In the genomic region with DNA sequence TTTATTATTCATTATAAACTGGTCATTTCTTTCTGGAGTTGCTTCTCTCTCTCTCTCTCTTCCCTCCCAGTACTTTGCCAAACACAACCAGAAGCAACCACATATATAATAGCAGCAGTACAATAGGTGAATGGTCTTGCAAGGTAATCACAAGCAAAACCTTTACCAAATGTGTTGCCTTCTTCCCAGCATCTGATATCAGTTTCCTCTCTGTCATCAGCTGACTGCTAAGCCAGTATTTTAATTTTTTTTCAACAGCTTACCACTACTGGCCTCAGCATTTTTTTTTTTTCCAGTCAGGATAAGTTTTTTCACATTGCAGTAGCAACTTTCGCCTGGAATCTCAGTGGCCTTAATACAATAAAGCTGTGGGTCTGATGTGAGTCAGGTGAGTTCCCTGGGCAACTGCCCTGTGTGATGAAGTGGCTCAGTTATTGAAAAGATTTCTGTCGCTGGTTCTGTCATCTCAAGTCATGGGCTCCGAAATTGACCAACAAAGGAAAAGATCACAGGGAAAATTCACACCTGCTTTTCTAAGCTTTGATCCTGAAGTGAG, we compare ENCODE assay signal across 16 cellular contexts.
DNase-seq lines count a peak whose midpoint lies in the region; ATAC-seq and TF ChIP-seq lines count a peak whose summit lies in the region.
"Had no signal": no experiment of that assay in that cellular context is flagged by ENCODE, and none has a peak within 500 bp of the region (broad histone marks: within the 10 kb centered on the region; RNA-seq: fewer than 3 reads in every experiment).

No MANE protein-coding gene starts in this region.

- TF ChIP-seq POLR2A in Peyer's patch (IDR thresholded peaks at IDR 0.05) (no peak), upper lobe of left lung (IDR thresholded peaks at IDR 0.05) (no peak)

- peaks cover 3% of the 10 kb centered on the region for H3K9me3 Mint-ChIP-seq in activated T-helper 17 cell treated with anti-CD3 and anti-CD28 coated beads, Interleukin-2, amount 50 U/mL, for 72 hours
- H3K9me3 Mint-ChIP-seq in memory B cell = peaks cover 5% of the 10 kb centered on the region

- H3K4me1 ChIP-seq in BLaER1 treated with 17β-estradiol and CSF1 and Interleukin-3, amounts not matched to agents 10 nM and 100 nM = peaks cover 33 to 80% (median 40%) of the 10 kb centered on the region in 10 experiments
- H3K4me1 ChIP-seq in DND-41 (ENCODE audit: insufficient read depth, low read length) (peaks cover 59% of the 10 kb centered on the region), Peyer's patch (peaks cover 0 to 6% (median 2%) of the 10 kb centered on the region in 4 donors), upper lobe of left lung (peaks cover 12 to 24% (median 14%) of the 10 kb centered on the region in 4 donors)

- TF ChIP-seq CTCF in DND-41 (IDR thresholded peaks at IDR 0.05; ENCODE audit: borderline replicate concordance, extremely low read depth, low read length, poor library complexity, severe bottlenecking) (no peak), Peyer's patch (IDR thresholded peaks at IDR 0.05) (no peak), upper lobe of left lung (IDR thresholded peaks at IDR 0.05) (no peak)

- H3K27ac Mint-ChIP-seq in activated T-helper 17 cell treated with anti-CD3 and anti-CD28 coated beads, Interleukin-2, amount 50 U/mL, for 72 hours = peak overlapping the region; percentile 94
- H3K27ac Mint-ChIP-seq in memory B cell = peak overlapping the region; percentile 99
- H3K27ac Mint-ChIP-seq: progenitor cell of endocrine pancreas had no signal

- H3K36me3 ChIP-seq in BLaER1 treated with 17β-estradiol and CSF1 and Interleukin-3, amounts not matched to agents 10 nM and 100 nM = no peaks in the 10 kb centered on the region
- H3K36me3 ChIP-seq in DND-41 (ENCODE audit: insufficient read depth, low read length) = no peaks in the 10 kb centered on the region
- no peaks in the 10 kb centered on the region for H3K36me3 ChIP-seq in Peyer's patch
- H3K36me3 ChIP-seq in upper lobe of left lung = no peaks in the 10 kb centered on the region

- DNase-seq in DND-41 (no peak), memory B cell (ENCODE audit: low spot score in 2 of 2) (no peak), Peyer's patch (no peak), sciatic nerve (ENCODE audit: low spot score) (no peak), upper lobe of left lung (no peak), NCI-H1694 treated with DMSO at 0.1 percent for 48 hours (lab: John Stamatoyannopoulos, UW) (no peak)
- DNase-seq: C1 segment of cervical spinal cord, GM23248, hippocampal formation, left cardiac atrium, NCI-H1105 treated with DMSO at 0.1 percent for 48 hours, PC-9 had no signal

- no peak for TF ChIP-seq EP300 in upper lobe of left lung (IDR thresholded peaks at IDR 0.05)

- peaks cover 0 to 10% (median 4%) of the 10 kb centered on the region in 11 experiments; a peak in 8 of 22 replicates for H3K9me3 ChIP-seq in BLaER1 treated with 17β-estradiol and CSF1 and Interleukin-3, amounts not matched to agents 10 nM and 100 nM (replicated peaks in 1 of 11)
- no peaks in the 10 kb centered on the region for H3K9me3 ChIP-seq in DND-41 (ENCODE audit: insufficient read depth, low read length, severe bottlenecking)
- H3K9me3 ChIP-seq in Peyer's patch = no peaks in the 10 kb centered on the region
- no peaks in the 10 kb centered on the region for H3K9me3 ChIP-seq in upper lobe of left lung

- H3K36me3 Mint-ChIP-seq in activated T-helper 17 cell treated with anti-CD3 and anti-CD28 coated beads, Interleukin-2, amount 50 U/mL, for 72 hours (ENCODE audit: low read depth) = peaks cover 28% of the 10 kb centered on the region
- peaks cover 7% of the 10 kb centered on the region for H3K36me3 Mint-ChIP-seq in memory B cell

- peak overlapping the region; percentile 81 to 92 (median 89) for H3K4me2 ChIP-seq in BLaER1 treated with 17β-estradiol and CSF1 and Interleukin-3, amounts not matched to agents 10 nM and 100 nM
- H3K4me2 ChIP-seq in DND-41 (ENCODE audit: insufficient read depth, low read length) = peak overlapping the region; percentile 68
- H3K4me2 ChIP-seq: PC-9 had no signal

- H3K27ac ChIP-seq in BLaER1 treated with 17β-estradiol and CSF1 and Interleukin-3, amounts not matched to agents 10 nM and 100 nM = peak overlapping the region; percentile 81 to 98 (median 94); a peak in 20 of 22 replicates
- H3K27ac ChIP-seq in DND-41 (ENCODE audit: low read length) = peak overlapping the region; percentile 90
- H3K27ac ChIP-seq in Peyer's patch = peak overlapping the region in 2 of 4 donors; percentile 79 to 84
- peak overlapping the region in 1 of 4 donors; percentile 87 for H3K27ac ChIP-seq in upper lobe of left lung
- H3K27ac ChIP-seq: GM23248, PC-9 had no signal

- intact Hi-C loops in sciatic nerve (cut with DNase I) = no loop called here

- no peak overlapping the region for H3K4me3 ChIP-seq in BLaER1 treated with 17β-estradiol and CSF1 and Interleukin-3, amounts not matched to agents 10 nM and 100 nM
- H3K4me3 ChIP-seq in DND-41 (ENCODE audit: low read depth in 1 of 2, low read length in 2 of 2) = no peak overlapping the region
- H3K4me3 ChIP-seq in Peyer's patch = no peak overlapping the region
- H3K4me3 ChIP-seq in upper lobe of left lung = no peak overlapping the region
- H3K4me3 ChIP-seq: GM23248, PC-9 had no signal

- 88 to 96% methylated on average over 3 of the region's 3 CpGs for WGBS in upper lobe of left lung, 2 donors

- H3K27me3 Mint-ChIP-seq in activated T-helper 17 cell treated with anti-CD3 and anti-CD28 coated beads, Interleukin-2, amount 50 U/mL, for 72 hours = no peaks in the 10 kb centered on the region
- no peaks in the 10 kb centered on the region for H3K27me3 Mint-ChIP-seq in memory B cell
- H3K27me3 Mint-ChIP-seq: progenitor cell of endocrine pancreas had no signal

- peaks cover 50% of the 10 kb centered on the region for H3K4me1 Mint-ChIP-seq in activated T-helper 17 cell treated with anti-CD3 and anti-CD28 coated beads, Interleukin-2, amount 50 U/mL, for 72 hours
- peaks cover 43% of the 10 kb centered on the region for H3K4me1 Mint-ChIP-seq in memory B cell

- ATAC-seq in DND-41 (ENCODE audit: insufficient read depth, low read depth) (no peak), memory B cell (ENCODE audit: low read depth) (no peak), sciatic nerve (no peak), upper lobe of left lung (ENCODE audit: low FRiP score in 2 of 2) (no peak)
- ATAC-seq in activated T-helper 17 cell treated with anti-CD3 and anti-CD28 coated beads, Interleukin-2, amount 50 U/mL, for 72 hours (replicated peaks) = peak; percentile 31
- ATAC-seq: SK-N-SH treated with all-trans-retinoic acid at 6 μM for 48 hours had no signal

- peak overlapping the region in 7 of 11 experiments; percentile 1 to 88 (median 85); a peak in 8 of 22 replicates for H3K9ac ChIP-seq in BLaER1 treated with 17β-estradiol and CSF1 and Interleukin-3, amounts not matched to agents 10 nM and 100 nM
- peak overlapping the region; percentile 47; the same call in 1 of the 2 replicates for H3K9ac ChIP-seq in DND-41 (ENCODE audit: low read depth, low read length)
- H3K9ac ChIP-seq: GM23248 had no signal

- H2AFZ ChIP-seq in DND-41 (ENCODE audit: low read depth, low read length) = no peak overlapping the region
- H2AFZ ChIP-seq: PC-9 had no signal

- no peaks in the 10 kb centered on the region for H3K79me2 ChIP-seq in DND-41 (ENCODE audit: insufficient read depth, low read length)

- H3K27me3 ChIP-seq in BLaER1 treated with 17β-estradiol and CSF1 and Interleukin-3, amounts not matched to agents 10 nM and 100 nM = no peaks in the 10 kb centered on the region
- H3K27me3 ChIP-seq in DND-41 (ENCODE audit: insufficient read depth, low read length, poor library complexity) (no peaks in the 10 kb centered on the region), Peyer's patch (no peaks in the 10 kb centered on the region), upper lobe of left lung (no peaks in the 10 kb centered on the region)

- peak overlapping the region; percentile 83 for H3K4me3 Mint-ChIP-seq in activated T-helper 17 cell treated with anti-CD3 and anti-CD28 coated beads, Interleukin-2, amount 50 U/mL, for 72 hours
- peak overlapping the region; percentile 69 for H3K4me3 Mint-ChIP-seq in memory B cell

- H4K20me1 ChIP-seq in BLaER1 treated with 17β-estradiol and CSF1 and Interleukin-3, amounts not matched to agents 10 nM and 100 nM = no peaks in the 10 kb centered on the region
- no peaks in the 10 kb centered on the region for H4K20me1 ChIP-seq in DND-41 (ENCODE audit: insufficient read depth, low read length)
